In the genomic region with DNA sequence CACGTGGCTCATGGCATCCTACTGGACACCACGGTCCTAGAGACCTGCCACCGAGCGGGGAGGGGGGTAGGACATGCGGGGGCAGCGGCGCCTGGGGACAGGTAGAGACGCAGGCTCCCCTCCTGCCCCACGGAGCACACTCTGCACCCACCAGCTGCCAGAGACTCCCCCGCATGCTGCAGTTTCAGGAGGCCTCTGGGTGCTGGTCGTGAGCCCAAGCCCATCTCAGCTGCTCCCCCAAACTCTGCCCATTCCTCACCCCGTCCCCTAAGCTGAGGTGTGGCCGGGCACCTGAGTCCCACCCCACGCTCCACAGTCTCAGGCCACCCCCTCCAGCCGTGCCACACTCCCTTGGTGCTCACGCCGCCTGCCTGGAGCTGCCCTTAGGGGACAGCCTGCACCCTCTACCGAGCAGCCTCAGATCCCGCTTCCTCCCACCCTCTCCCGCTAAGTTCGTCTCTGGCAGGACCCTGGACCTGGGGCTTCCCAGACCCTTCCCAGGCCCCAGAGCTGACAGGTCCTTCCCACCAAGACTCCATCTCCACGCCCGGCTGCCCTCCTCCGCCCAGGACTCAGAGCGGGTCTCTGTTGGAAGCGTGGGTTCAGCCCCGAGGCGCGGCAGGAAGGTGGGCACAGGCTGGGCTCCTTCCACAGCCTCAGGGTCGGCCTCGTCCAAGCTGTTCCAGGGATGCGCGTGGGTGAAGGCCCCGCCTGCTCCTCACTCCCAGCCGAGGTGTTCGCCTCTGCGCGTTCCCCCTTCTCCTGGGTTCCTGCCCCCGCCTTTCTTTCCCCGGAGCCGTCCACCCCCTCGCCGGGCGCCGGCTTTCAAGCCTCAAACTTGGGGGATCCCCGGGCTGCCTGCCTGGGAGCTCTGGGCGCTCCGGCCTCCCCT, we compare ENCODE assay signal across 6 cellular contexts. TPM values are rescaled to one million over a fixed set of nuclear protein-coding genes. Genes with fewer than 3 reads are reported as not detected.
DNase-seq lines count a peak whose midpoint lies in the region; ATAC-seq and TF ChIP-seq lines count a peak whose summit lies in the region.

No MANE protein-coding gene starts in this region.

- no peaks in the 10 kb centered on the region for H3K27me3 ChIP-seq in esophagus muscularis mucosa
- no peaks in the 10 kb centered on the region for H3K27me3 ChIP-seq in smooth muscle cell (ENCODE audit: low read depth)

- TF ChIP-seq POLR2A in esophagus muscularis mucosa (IDR thresholded peaks at IDR 0.05; ENCODE audit: low read depth): no peak

- peak overlapping the region in 1 of 4 donors; percentile 74 for H3K27ac ChIP-seq in esophagus muscularis mucosa (replicated peaks in 1 of 4)
- no peak overlapping the region for H3K27ac ChIP-seq in smooth muscle cell (ENCODE audit: low read depth)

- TF ChIP-seq CTCF in esophagus muscularis mucosa (IDR thresholded peaks at IDR 0.05) (no peak), smooth muscle cell (IDR thresholded peaks at IDR 0.05; ENCODE audit: borderline replicate concordance, insufficient read depth, poor library complexity, severe bottlenecking) (no peak)

- H4K20me1 ChIP-seq in smooth muscle cell (ENCODE audit: low read depth): no peaks in the 10 kb centered on the region

- WGBS in esophagus muscularis mucosa: 53% methylated on average over 21 of the region's 48 CpGs
- WGBS in smooth muscle cell (ENCODE audit: low lambda C conversion rate): 35% methylated on average over 48 of the region's 48 CpGs

- H3K4me1 ChIP-seq in esophagus muscularis mucosa: peaks cover 15 to 28% (median 24%) of the 10 kb centered on the region in 4 donors
- H3K4me1 ChIP-seq in smooth muscle cell (ENCODE audit: low read depth): peaks cover 7% of the 10 kb centered on the region

- no peak overlapping the region for H3K9ac ChIP-seq in smooth muscle cell (ENCODE audit: low read depth)

- H3K9me3 ChIP-seq in esophagus muscularis mucosa: peaks cover 0 to 9% (median 4%) of the 10 kb centered on the region in 4 donors
- no peaks in the 10 kb centered on the region for H3K9me3 ChIP-seq in smooth muscle cell (replicated peaks; ENCODE audit: low read depth)

- intact Hi-C loops in esophagus muscularis mucosa (cut with DNase I): no loop called here

- H3F3A ChIP-seq in smooth muscle cell (ENCODE audit: low read depth): no peaks in the 10 kb centered on the region

- H3K4me2 ChIP-seq in smooth muscle cell: peak overlapping the region; percentile 99

- TF ChIP-seq EP300 in esophagus muscularis mucosa (IDR thresholded peaks at IDR 0.05): no peak

- H3K36me3 ChIP-seq in esophagus muscularis mucosa (no peaks in the 10 kb centered on the region), smooth muscle cell (ENCODE audit: low read depth) (no peaks in the 10 kb centered on the region)

- DNase-seq in NCI-H1092 treated with DMSO at 0.1 percent for 48 hours (lab: John Stamatoyannopoulos, UW): peak; percentile 10
- no peak for DNase-seq in NCI-H1092 (lab: John Stamatoyannopoulos, UW)
- no peak for DNase-seq in esophagus muscularis mucosa (ENCODE audit: extremely low spot score)
- no peak for DNase-seq in smooth muscle cell (lab: John Stamatoyannopoulos, UW; ENCODE audit: unreplicated experiment)

- H3K4me3 ChIP-seq in esophagus muscularis mucosa (peak overlapping the region; percentile 75 to 89 (median 88)), smooth muscle cell (peak overlapping the region; percentile 86)

- peak overlapping the region; percentile 72 for H2AFZ ChIP-seq in smooth muscle cell (ENCODE audit: low read depth)

- no peak for ATAC-seq in HG03135 (IDR thresholded peaks at IDR 0.05; ENCODE audit: unreplicated experiment)
- no peak for ATAC-seq in GM21619 (IDR thresholded peaks at IDR 0.05; ENCODE audit: unreplicated experiment)

- H3K79me2 ChIP-seq in smooth muscle cell (ENCODE audit: low read depth): peaks cover 13% of the 10 kb centered on the region

RNA-seq across cellular contexts. Expression of a gene that starts 1.3 kb away (rescaled TPM):
- total RNA-seq in esophagus muscularis mucosa: 10 to 100 TPM in 3 of 4 donors, 1 to 10 TPM in 1; 6.2 to 24.3 (median 19.4) TPM
- 5.6 and 12.0 TPM in 2 replicates for total RNA-seq in smooth muscle cell
- polyA plus RNA-seq in smooth muscle cell: 16.0 and 20.5 TPM in 2 replicates

RNA-seq across cellular contexts. Expression of a gene that starts 19.3 kb away (rescaled TPM):
- total RNA-seq in esophagus muscularis mucosa: 10 to 100 TPM; 11.5 to 27.5 (median 17.3) TPM
- total RNA-seq in smooth muscle cell: 12.8 and 16.8 TPM in 2 replicates
- 26.9 and 34.8 TPM in 2 replicates for polyA plus RNA-seq in smooth muscle cell

RNA-seq across cellular contexts. Expression of a gene that starts 38.3 kb away (rescaled TPM):
- total RNA-seq in esophagus muscularis mucosa (10 to 100 TPM in 1 of 4 donors, 1 to 10 TPM in 3; 3.4 to 22.7 (median 6.5) TPM), smooth muscle cell (0.94 and 1.3 TPM in 2 replicates)
- 1.2 and 2.5 TPM in 2 replicates for polyA plus RNA-seq in smooth muscle cell

RNA-seq across cellular contexts. Expression of a gene that starts 48.9 kb away (rescaled TPM):
- total RNA-seq in esophagus muscularis mucosa: 10 to 100 TPM; 57.3 to 81.4 (median 74.4) TPM
- total RNA-seq in smooth muscle cell: 76.7 and 94.6 TPM in 2 replicates
- 73.0 and 80.5 TPM in 2 replicates for polyA plus RNA-seq in smooth muscle cell

RNA-seq across cellular contexts. Expression of a gene that starts 54.7 kb away (rescaled TPM):
- total RNA-seq in esophagus muscularis mucosa: 10 to 100 TPM; 38.1 to 56.7 (median 53.6) TPM
- 29.1 and 31.5 TPM in 2 replicates for total RNA-seq in smooth muscle cell
- polyA plus RNA-seq in smooth muscle cell: 38.8 and 45.3 TPM in 2 replicates
